ENCODE assay signal across 26 cellular contexts in the genomic region with DNA sequence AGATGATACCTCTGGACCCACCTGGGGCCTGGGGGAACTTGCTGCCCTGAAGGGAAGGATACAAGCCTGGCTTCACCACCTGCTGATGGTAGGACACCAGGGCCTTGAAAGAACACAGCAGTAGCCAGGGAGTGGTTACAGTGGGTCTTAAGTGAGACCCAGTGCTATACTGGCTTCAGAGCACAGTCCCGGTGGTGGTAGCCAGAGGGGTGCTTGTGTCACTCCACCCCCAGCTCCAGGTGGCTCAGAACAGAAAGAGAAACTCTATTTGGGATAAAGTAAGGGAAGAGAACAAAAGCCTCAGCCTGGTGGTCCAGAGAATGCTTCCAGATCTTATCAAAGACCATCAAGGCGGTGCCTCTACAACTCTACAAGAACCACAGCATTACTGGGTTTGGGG. TPM values are rescaled to one million over a fixed set of nuclear protein-coding genes. Genes with fewer than 3 reads are reported as not detected.
"Had no signal": no experiment of that assay in that cellular context is flagged by ENCODE, and none has a peak within 500 bp of the region (broad histone marks: within the 10 kb centered on the region; RNA-seq: fewer than 3 reads in every experiment).

No MANE protein-coding gene starts in this region.

- H3K79me2 ChIP-seq: hepatocyte, parathyroid adenoma had no signal

- H3K4me3 ChIP-seq: adrenal gland, body of pancreas, colonic mucosa, gastroesophageal sphincter, hepatocyte, right atrium auricular region, thoracic aorta had no signal

- H3K36me3 Mint-ChIP-seq: activated CD8-positive, alpha-beta memory T cell treated with anti-CD3 and anti-CD28 coated beads, Interleukin-2, amount 10 ng/mL, durations not matched to agents 7 days and 5 days; activated naive CD4-positive, alpha-beta T cell treated with anti-CD3 and anti-CD28 coated beads, Interleukin-2, amount 50 U/mL, for 24 hours had no signal

- ATAC-seq: activated CD4-positive, alpha-beta T cell treated with anti-CD3 and anti-CD28 coated beads for 36 hours; activated CD8-positive, alpha-beta memory T cell treated with anti-CD3 and anti-CD28 coated beads, Interleukin-2, amount 10 ng/mL, durations not matched to agents 7 days and 5 days; activated CD8-positive, alpha-beta T cell treated with anti-CD3 and anti-CD28 coated beads, Interleukin-2, amount 10 ng/mL, durations not matched to agents 7 days and 5 days; body of pancreas; effector memory CD8-positive, alpha-beta T cell; gastroesophageal sphincter; left cardiac atrium; left ventricle myocardium superior had no signal

- H3K9ac ChIP-seq: parathyroid adenoma had no signal

- DNase-seq: activated CD4-positive, alpha-beta T cell treated with anti-CD3 and anti-CD28 coated beads for 36 hours; activated CD4-positive, CD25-positive, alpha-beta regulatory T cell; activated CD8-positive, alpha-beta memory T cell treated with anti-CD3 and anti-CD28 coated beads, Interleukin-2, amount 10 ng/mL, durations not matched to agents 7 days and 5 days; activated CD8-positive, alpha-beta T cell treated with anti-CD3 and anti-CD28 coated beads, Interleukin-2, amount 10 ng/mL, durations not matched to agents 7 days and 5 days; activated T-cell treated with anti-CD3 and anti-CD28 coated beads, Interleukin-2, amount 50 U/mL, for 48 hours; adrenal gland; aorta; body of pancreas; cerebellar nuclear complex; colonic mucosa; effector memory CD8-positive, alpha-beta T cell; left cardiac atrium; left ventricle myocardium superior; occipital lobe; stimulated activated CD4-positive, alpha-beta T cell treated with anti-CD3 and anti-CD28 coated beads, Interleukin-15, amount 100 ng/mL, for 24 hours; stimulated activated CD4-positive, alpha-beta T cell treated with anti-CD3 and anti-CD28 coated beads, Interleukin-2, amount 100 ng/mL, for 24 hours; stimulated activated naive CD4-positive, alpha-beta T cell had no signal

- H3K4me1 ChIP-seq: adrenal gland, body of pancreas, colonic mucosa, gastroesophageal sphincter, parathyroid adenoma, right atrium auricular region had no signal

- H3K9me3 Mint-ChIP-seq: activated naive CD4-positive, alpha-beta T cell treated with anti-CD3 and anti-CD28 coated beads, Interleukin-2, amount 50 U/mL, for 24 hours; activated T-helper 2 cell treated with anti-CD3 and anti-CD28 coated beads, Interferon-gamma antibody, Interleukin-2, Interleukin-4, amounts not matched to agents 10 μg/mL and 5 μg/mL and 100 μg/mL, durations not matched to agents 14 hours and 24 hours and 36 hours; effector memory CD8-positive, alpha-beta T cell; T-helper 2 cell treated with Interferon-gamma antibody and Interleukin-4, amounts not matched to agents 5 μg/mL and 100 μg/mL, for 36 hours had no signal

- H3K4me3 Mint-ChIP-seq: activated CD4-positive, alpha-beta T cell treated with anti-CD3 and anti-CD28 coated beads for 36 hours; activated CD8-positive, alpha-beta memory T cell treated with anti-CD3 and anti-CD28 coated beads, Interleukin-2, amount 10 ng/mL, durations not matched to agents 7 days and 5 days; activated CD8-positive, alpha-beta T cell treated with anti-CD3 and anti-CD28 coated beads, Interleukin-2, amount 10 ng/mL, durations not matched to agents 7 days and 5 days; activated naive CD4-positive, alpha-beta T cell treated with anti-CD3 and anti-CD28 coated beads, Interleukin-2, amount 50 U/mL, for 24 hours; effector memory CD8-positive, alpha-beta T cell; T-helper 2 cell treated with Interferon-gamma antibody and Interleukin-4, amounts not matched to agents 5 μg/mL and 100 μg/mL, for 36 hours had no signal

- H3K27ac ChIP-seq: adrenal gland, body of pancreas, colonic mucosa, gastroesophageal sphincter, hepatocyte, parathyroid adenoma, right atrium auricular region, thoracic aorta had no signal

- H3K27me3 ChIP-seq: adrenal gland, body of pancreas, colonic mucosa, gastroesophageal sphincter, hepatocyte, right atrium auricular region had no signal

- H3K27ac Mint-ChIP-seq: activated CD4-positive, alpha-beta T cell treated with anti-CD3 and anti-CD28 coated beads for 36 hours; activated CD8-positive, alpha-beta memory T cell treated with anti-CD3 and anti-CD28 coated beads, Interleukin-2, amount 10 ng/mL, durations not matched to agents 7 days and 5 days; activated naive CD4-positive, alpha-beta T cell treated with anti-CD3 and anti-CD28 coated beads, Interleukin-2, amount 50 U/mL, for 24 hours; activated T-helper 2 cell treated with anti-CD3 and anti-CD28 coated beads, Interferon-gamma antibody, Interleukin-2, Interleukin-4, amounts not matched to agents 10 μg/mL and 5 μg/mL and 100 μg/mL, durations not matched to agents 14 hours and 24 hours and 36 hours; T-helper 2 cell treated with Interferon-gamma antibody and Interleukin-4, amounts not matched to agents 5 μg/mL and 100 μg/mL, for 36 hours had no signal

- H3K36me3 ChIP-seq: adrenal gland, colonic mucosa, gastroesophageal sphincter, right atrium auricular region, thoracic aorta had no signal

- H3K4me2 ChIP-seq: hepatocyte had no signal

- H3K9me3 ChIP-seq: adrenal gland, body of pancreas, colonic mucosa, gastroesophageal sphincter, right atrium auricular region, thoracic aorta had no signal

- H2AFZ ChIP-seq: hepatocyte, parathyroid adenoma had no signal

- H3K27me3 Mint-ChIP-seq: activated CD4-positive, alpha-beta T cell treated with anti-CD3 and anti-CD28 coated beads for 36 hours; activated naive CD4-positive, alpha-beta T cell treated with anti-CD3 and anti-CD28 coated beads, Interleukin-2, amount 50 U/mL, for 24 hours; effector memory CD8-positive, alpha-beta T cell had no signal

RNA-seq across cellular contexts. Expression of a gene that starts 37.2 kb away (rescaled TPM):
- total RNA-seq: fibroblast of lung had no signal
- polyA plus RNA-seq: fibroblast of lung had no signal
